In genomic region chr3:123778991-123779622, GRCh38 we compare ENCODE assay signal across 20 cellular contexts.
DNase-seq lines count a peak whose midpoint lies in the region; ATAC-seq and TF ChIP-seq lines count a peak whose summit lies in the region.
"Had no signal": no experiment of that assay in that cellular context is flagged by ENCODE, and none has a peak within 500 bp of the region (broad histone marks: within the 10 kb centered on the region; RNA-seq: fewer than 3 reads in every experiment).

No MANE protein-coding gene starts in this region.

- in situ Hi-C loops in gastrocnemius medialis (cut with MboI; ENCODE audit: low sequenced_read_pairs in 4 of 4): no loop called here

- peak overlapping the region; percentile 22 for H2BK5ac ChIP-seq in trophoblast cell (ENCODE audit: low read depth, low read length, poor library complexity)

- H3K27ac Mint-ChIP-seq in endothelial cell (ENCODE audit: unreplicated experiment): no peak overlapping the region
- H3K27ac Mint-ChIP-seq: activated CD8-positive, alpha-beta T cell treated with anti-CD3 and anti-CD28 coated beads for 36 hours; CD8-positive, alpha-beta memory T cell had no signal

- peak overlapping the region; percentile 7 for H2BK12ac ChIP-seq in trophoblast cell (ENCODE audit: low read length)

- intact Hi-C loops in uterus (cut with DNase I; ENCODE audit: low total_unique reads): no loop called here
- intact Hi-C loops in gastrocnemius medialis (cut with DNase I; ENCODE audit: low total_unique reads): no loop called here

- H2AFZ ChIP-seq in trophoblast cell (ENCODE audit: insufficient read depth, low read length, poor library complexity): no peak overlapping the region

- H3K79me1 ChIP-seq in trophoblast cell (ENCODE audit: low read length): peaks cover 21% of the 10 kb centered on the region

- H3K4me3 ChIP-seq in WERI-Rb-1 (ENCODE audit: low read depth, low read length) (no peak overlapping the region), trophoblast cell (ENCODE audit: low read depth, low read length) (no peak overlapping the region), uterus (no peak overlapping the region), gastrocnemius medialis (no peak overlapping the region)
- H3K4me3 ChIP-seq: right atrium auricular region had no signal

- H3K14ac ChIP-seq in trophoblast cell (ENCODE audit: low read length): peak overlapping the region; percentile 26

- H3K18ac ChIP-seq in trophoblast cell (ENCODE audit: low read length): peak overlapping the region; percentile 4

- H3K27me3 ChIP-seq in WERI-Rb-1 (ENCODE audit: insufficient read depth, low read depth, severe bottlenecking) (no peaks in the 10 kb centered on the region), trophoblast cell (ENCODE audit: insufficient read depth, low read length) (no peaks in the 10 kb centered on the region), uterus (no peaks in the 10 kb centered on the region), gastrocnemius medialis (no peaks in the 10 kb centered on the region)
- H3K27me3 ChIP-seq: right atrium auricular region had no signal

- H3K27ac ChIP-seq in WERI-Rb-1 (no peak overlapping the region), trophoblast cell (ENCODE audit: low read depth, low read length) (peak overlapping the region; percentile 51), uterus (peak overlapping the region; percentile 21 to 42), gastrocnemius medialis (no peak overlapping the region)
- H3K27ac ChIP-seq: right atrium auricular region had no signal

- peak overlapping the region; percentile 33 for H4K8ac ChIP-seq in trophoblast cell (ENCODE audit: low read depth, low read length)

- TF ChIP-seq POLR2A in uterus (IDR thresholded peaks at IDR 0.05): no peak
- TF ChIP-seq POLR2A in gastrocnemius medialis (IDR thresholded peaks at IDR 0.05): no peak

- no peak overlapping the region for H3K23ac ChIP-seq in trophoblast cell (ENCODE audit: low read length)

- H3K4me1 Mint-ChIP-seq in endothelial cell (ENCODE audit: unreplicated experiment): peaks cover 9% of the 10 kb centered on the region
- H3K4me1 Mint-ChIP-seq: CD8-positive, alpha-beta memory T cell had no signal

- WGBS in trophoblast cell (ENCODE audit: extremely low coverage, insufficient coverage, insufficient read length): no CpG with 5 or more reads among the region's 8 CpGs

- peak overlapping the region; percentile 18 for H2BK120ac ChIP-seq in trophoblast cell (ENCODE audit: insufficient read depth, low read length, poor library complexity)

- H2AK5ac ChIP-seq in trophoblast cell (ENCODE audit: low read length): no peak overlapping the region

- no peak overlapping the region for H3K4me2 ChIP-seq in trophoblast cell (ENCODE audit: low read length)

- peaks cover 20 to 30% of the 10 kb centered on the region in 2 experiments for H3K4me1 ChIP-seq in trophoblast cell (ENCODE audit: control insufficient read depth in 1 of 2, insufficient read depth in 2 of 2, low read length in 2 of 2)
- H3K4me1 ChIP-seq in uterus: peaks cover 0 to 5% of the 10 kb centered on the region in 2 donors
- H3K4me1 ChIP-seq in gastrocnemius medialis: peaks cover 0 to 3% of the 10 kb centered on the region in 2 donors
- H3K4me1 ChIP-seq: right atrium auricular region had no signal

- DNase-seq in WERI-Rb-1 (peak; percentile 28), hippocampal formation (lab: John Stamatoyannopoulos, UW) (peak; percentile 34 to 42), trophoblast cell (no peak), uterus (peak; percentile 49 to 54), mesenteric fat pad (ENCODE audit: low spot score) (no peak), GM10266 (ENCODE audit: extremely low spot score) (no peak), gastrocnemius medialis (no peak), endothelial cell (ENCODE audit: low spot score) (no peak)
- DNase-seq: activated CD4-positive, CD25-positive, alpha-beta regulatory T cell; activated CD8-positive, alpha-beta T cell treated with anti-CD3 and anti-CD28 coated beads for 36 hours; CD8-positive, alpha-beta memory T cell; DMS79; effector memory CD4-positive, alpha-beta T cell; KG1; left ventricle myocardium superior; NCI-H2029; NCI-H345; stimulated activated CD4-positive, alpha-beta T cell treated with anti-CD3 and anti-CD28 coated beads, Interleukin-15, amount 100 ng/mL, for 24 hours; T-helper 9 cell had no signal

- peak overlapping the region; percentile 16 for H4K91ac ChIP-seq in trophoblast cell (ENCODE audit: low read depth, low read length)

- H3K36me3 ChIP-seq in WERI-Rb-1 (no peaks in the 10 kb centered on the region), trophoblast cell (ENCODE audit: control insufficient read depth in 1 of 2, insufficient read depth in 2 of 2, low read length in 2 of 2) (no peaks in the 10 kb centered on the region), uterus (no peaks in the 10 kb centered on the region), gastrocnemius medialis (no peaks in the 10 kb centered on the region)
- H3K36me3 ChIP-seq: right atrium auricular region had no signal

- no peaks in the 10 kb centered on the region for H3K36me3 Mint-ChIP-seq in endothelial cell (ENCODE audit: low read depth, unreplicated experiment)
- H3K36me3 Mint-ChIP-seq: CD8-positive, alpha-beta memory T cell had no signal

- no peak overlapping the region for H3K4me3 Mint-ChIP-seq in endothelial cell (ENCODE audit: unreplicated experiment)
- H3K4me3 Mint-ChIP-seq: activated CD8-positive, alpha-beta T cell treated with anti-CD3 and anti-CD28 coated beads for 36 hours; CD8-positive, alpha-beta memory T cell had no signal

- H3K4ac ChIP-seq in trophoblast cell (ENCODE audit: low read depth, low read length): no peak overlapping the region

- peaks cover 2% of the 10 kb centered on the region for H3K79me2 ChIP-seq in trophoblast cell (ENCODE audit: control insufficient read depth, insufficient read depth, low read length, poor library complexity)

- H4K12ac ChIP-seq in trophoblast cell (ENCODE audit: low read depth, low read length): no peak overlapping the region

- H3K9me3 Mint-ChIP-seq in endothelial cell (ENCODE audit: unreplicated experiment): no peaks in the 10 kb centered on the region
- H3K9me3 Mint-ChIP-seq: activated CD8-positive, alpha-beta T cell treated with anti-CD3 and anti-CD28 coated beads for 36 hours; CD8-positive, alpha-beta memory T cell had no signal

- no peak for ATAC-seq in gastrocnemius medialis
- ATAC-seq: activated CD8-positive, alpha-beta T cell treated with anti-CD3 and anti-CD28 coated beads for 36 hours; left ventricle myocardium superior had no signal

- H3K9me3 ChIP-seq in WERI-Rb-1 (ENCODE audit: severe bottlenecking): no peaks in the 10 kb centered on the region
- H3K9me3 ChIP-seq in trophoblast cell (ENCODE audit: insufficient read depth, low read depth, low read length): no peaks in the 10 kb centered on the region
- H3K9me3 ChIP-seq in uterus: no peaks in the 10 kb centered on the region
- H3K9me3 ChIP-seq in gastrocnemius medialis: no peaks in the 10 kb centered on the region
- H3K9me3 ChIP-seq: right atrium auricular region had no signal

- TF ChIP-seq CTCF in WERI-Rb-1 (IDR thresholded peaks at IDR 0.05; ENCODE audit: low read depth, low read length): no peak
- TF ChIP-seq CTCF in uterus (IDR thresholded peaks at IDR 0.05): no peak
- no peak for TF ChIP-seq CTCF in GM10266 (IDR thresholded peaks at IDR 0.05; ENCODE audit: control insufficient read depth, insufficient read depth, low read depth, missing control alignments)
- TF ChIP-seq CTCF in gastrocnemius medialis (IDR thresholded peaks at IDR 0.05 in 4 of 5, conservative IDR thresholded peaks at IDR 0.05 in 1 of 5): no peak
- TF ChIP-seq CTCF in endothelial cell (IDR thresholded peaks at IDR 0.05; ENCODE audit: unreplicated experiment): no peak

- no peak overlapping the region for H3K9ac ChIP-seq in trophoblast cell (ENCODE audit: low read length)

- no peaks in the 10 kb centered on the region for H3K27me3 Mint-ChIP-seq in endothelial cell (ENCODE audit: unreplicated experiment)

Comparison
In these comparisons a context has a peak if more than half of its experiments do, and no peak if none do; other contexts are left out.
1. DNase-seq: peak in WERI-Rb-1 (single experiment), hippocampal formation (2 of 2) and uterus (2 of 2); none in trophoblast cell (0 of 2), mesenteric fat pad (single experiment), GM10266 (single experiment), gastrocnemius medialis (0 of 2) and endothelial cell (single experiment).
2. H3K27ac ChIP-seq: peak in trophoblast cell (single experiment) and uterus (2 of 2); none in WERI-Rb-1 (single experiment) and gastrocnemius medialis (0 of 4).